ENCODE assay signal across 3 cellular contexts in genomic region chr2:209390839-209391238, GRCh38.
TF ChIP-seq lines count a peak whose summit lies in the region.

No MANE protein-coding gene starts in this region.

TF ChIP-seq in liver, 16 proteins besides CTCF, POLR2A, EP300 and RAD21 (continued from another document):
- no peak for TF ChIP-seq ZBTB33 (IDR thresholded peaks at IDR 0.05)
- no peak for TF ChIP-seq TAF1 (conservative IDR thresholded peaks at IDR 0.05)
- peak; percentile 61 for TF ChIP-seq FOXA1 (IDR thresholded peaks at IDR 0.05)
- TF ChIP-seq JUND (IDR thresholded peaks at IDR 0.05): no peak
- no peak for TF ChIP-seq HNF4G (IDR thresholded peaks at IDR 0.05)
- TF ChIP-seq EGR1 (IDR thresholded peaks at IDR 0.05; ENCODE audit: low read depth in 2 of 2): no peak
- no peak for TF ChIP-seq RXRA (IDR thresholded peaks at IDR 0.05)
- peak in 1 of 2 donors; percentile 9 for TF ChIP-seq HNF4A (conservative IDR thresholded peaks at IDR 0.05)
- peak; percentile 84 for TF ChIP-seq FOXA2 (IDR thresholded peaks at IDR 0.05)
- no peak for TF ChIP-seq NR2F2 (IDR thresholded peaks at IDR 0.05)
- TF ChIP-seq ATF3 (IDR thresholded peaks at IDR 0.05): no peak
- TF ChIP-seq SP1 (IDR thresholded peaks at IDR 0.05): no peak

TF ChIP-seq in HepG2, 621 proteins besides CTCF, POLR2A, EP300 and RAD21:
- TF ChIP-seq POGK (CRISPR knock-in tag; conservative IDR thresholded peaks at IDR 0.05) (no peak), PITX1 (CRISPR knock-in tag; IDR thresholded peaks at IDR 0.05) (no peak), ZSCAN20 (CRISPR knock-in tag; IDR thresholded peaks at IDR 0.05; ENCODE audit: borderline replicate concordance) (no peak), DDIT3 (CRISPR knock-in tag; IDR thresholded peaks at IDR 0.05) (no peak), PLRG1 (conservative IDR thresholded peaks at IDR 0.05) (no peak), JARID2 (CRISPR knock-in tag; IDR thresholded peaks at IDR 0.05; ENCODE audit: insufficient replicate concordance) (no peak), NFIB (CRISPR knock-in tag; IDR thresholded peaks at IDR 0.05; ENCODE audit: borderline replicate concordance) (no peak), ZBTB43 (CRISPR knock-in tag; conservative IDR thresholded peaks at IDR 0.05) (no peak), ATF6 (CRISPR knock-in tag; conservative IDR thresholded peaks at IDR 0.05) (no peak), ZNF101 (CRISPR knock-in tag; IDR thresholded peaks at IDR 0.05; ENCODE audit: borderline replicate concordance, low read depth) (no peak), SRY (CRISPR knock-in tag; IDR thresholded peaks at IDR 0.05) (no peak)

TF ChIP-seq in neural cell, 6 proteins besides CTCF, POLR2A, EP300 and RAD21:
- TF ChIP-seq REST (IDR thresholded peaks at IDR 0.05; ENCODE audit: borderline replicate concordance): no peak
- TF ChIP-seq SMC3 (conservative IDR thresholded peaks at IDR 0.05; ENCODE audit: poor library complexity): no peak
- TF ChIP-seq TAF1 (IDR thresholded peaks at IDR 0.05; ENCODE audit: low read depth): no peak
- no peak for TF ChIP-seq MXI1 (conservative IDR thresholded peaks at IDR 0.05; ENCODE audit: poor library complexity, severe bottlenecking)
- no peak for TF ChIP-seq POLR2AphosphoS5 (IDR thresholded peaks at IDR 0.05)
- TF ChIP-seq EZH2 (IDR thresholded peaks at IDR 0.05; ENCODE audit: borderline replicate concordance, insufficient read depth, low read length, poor library complexity, severe bottlenecking): no peak
TF ChIP-seq in neural cell: peak in this region for 0.
